Comparison of ENCODE assay signal across 9 cellular contexts in genomic region chr1:39973503-39974135, GRCh38. TPM values are rescaled to one million over a fixed set of nuclear protein-coding genes. Genes with fewer than 3 reads are reported as not detected.
A peak's percentile ranks its signal among the peaks of the same experiment; 100 is the strongest.
DNase-seq lines count a peak whose midpoint lies in the region; ATAC-seq and TF ChIP-seq lines count a peak whose summit lies in the region.
"Had no signal": no experiment of that assay in that cellular context is flagged by ENCODE, and none has a peak within 500 bp of the region (broad histone marks: within the 10 kb centered on the region; RNA-seq: fewer than 3 reads in every experiment).

No MANE protein-coding gene starts in this region.

- BruUV-seq in Calu3 (replicated peaks; lab: Mats Ljungman, UMichigan) (no TSS peak), PC-3 (replicated peaks; lab: Mats Ljungman, UMichigan) (no TSS peak)

- peak overlapping the region; percentile 45; the same call in 1 of the 2 replicates for H3K4me3 ChIP-seq in PC-3 (ENCODE audit: low read length)
- H3K4me3 ChIP-seq in fibroblast of lung (replicated peaks in 1 of 4; ENCODE audit: control extremely low read depth in 1 of 4, insufficient read depth in 1 of 4, low read depth in 3 of 4, low read length in 4 of 4), result no peak overlapping the region
- H3K4me3 ChIP-seq in neural cell (ENCODE audit: low read length), result no peak overlapping the region

- H3K27ac Mint-ChIP-seq in Calu3 (ENCODE audit: unreplicated experiment), result no peak overlapping the region
- H3K27ac Mint-ChIP-seq in activated T-cell treated with anti-CD3 and anti-CD28 coated beads, Interleukin-2, amount 50 U/mL, for 24 hours, result no peak overlapping the region
- peak overlapping the region in 1 of 2 donors; percentile 4 for H3K27ac Mint-ChIP-seq in stimulated activated naive CD8-positive, alpha-beta T cell treated with anti-CD3 and anti-CD28 coated beads, Interleukin-15, amount 100 ng/mL, for 72 hours
- H3K27ac Mint-ChIP-seq: T-helper 1 cell treated with Interleukin-12 subunit alpha and Interleukin-12 subunit beta and Interleukin-4 antibody, amounts not matched to agents 30 μg/mL and 1 μg/mL, for 36 hours had no signal

- H3K27me3 ChIP-seq in PC-3 (ENCODE audit: low read length), result no peaks in the 10 kb centered on the region
- no peaks in the 10 kb centered on the region for H3K27me3 ChIP-seq in fibroblast of lung (ENCODE audit: control insufficient read depth, insufficient read depth, low read length)
- H3K27me3 ChIP-seq in neural cell (ENCODE audit: insufficient read depth, low read depth, low read length), result no peaks in the 10 kb centered on the region

- ATAC-seq in PC-3, result peak; percentile 86
- peak; percentile 84 for ATAC-seq in stimulated activated naive CD8-positive, alpha-beta T cell treated with anti-CD3 and anti-CD28 coated beads, Interleukin-15, amount 100 ng/mL, for 72 hours
- ATAC-seq in GM21786 (IDR thresholded peaks at IDR 0.05; ENCODE audit: unreplicated experiment), result no peak

- no peaks in the 10 kb centered on the region for H4K20me1 ChIP-seq in PC-3 (ENCODE audit: low read length)
- H4K20me1 ChIP-seq in fibroblast of lung (ENCODE audit: control insufficient read depth, extremely low read depth, insufficient read depth, low read length), result no peaks in the 10 kb centered on the region
- H4K20me1 ChIP-seq in neural cell (ENCODE audit: insufficient read depth), result no peaks in the 10 kb centered on the region

- H3K4me1 ChIP-seq in PC-3 (ENCODE audit: insufficient read depth, low read length) (no peaks in the 10 kb centered on the region), fibroblast of lung (ENCODE audit: control insufficient read depth, extremely low read depth, insufficient read depth, low read length) (no peaks in the 10 kb centered on the region)

- H3K79me2 ChIP-seq in PC-3 (ENCODE audit: low read length), result no peaks in the 10 kb centered on the region
- H3K79me2 ChIP-seq in fibroblast of lung (ENCODE audit: control insufficient read depth, insufficient read depth, low read length), result no peaks in the 10 kb centered on the region
- no peaks in the 10 kb centered on the region for H3K79me2 ChIP-seq in neural cell (replicated peaks; ENCODE audit: insufficient read depth, low read length)

- H3K36me3 Mint-ChIP-seq in Calu3 (ENCODE audit: insufficient read depth, unreplicated experiment), result no peaks in the 10 kb centered on the region
- peaks cover 28% of the 10 kb centered on the region for H3K36me3 Mint-ChIP-seq in activated T-cell treated with anti-CD3 and anti-CD28 coated beads, Interleukin-2, amount 50 U/mL, for 24 hours (ENCODE audit: low read depth)

- peaks cover 6% of the 10 kb centered on the region for H3K4me1 Mint-ChIP-seq in Calu3 (ENCODE audit: low read depth, unreplicated experiment)
- peaks cover 5% of the 10 kb centered on the region for H3K4me1 Mint-ChIP-seq in activated T-cell treated with anti-CD3 and anti-CD28 coated beads, Interleukin-2, amount 50 U/mL, for 24 hours (ENCODE audit: low read depth)
- peaks cover 6% of the 10 kb centered on the region for H3K4me1 Mint-ChIP-seq in stimulated activated naive CD8-positive, alpha-beta T cell treated with anti-CD3 and anti-CD28 coated beads, Interleukin-15, amount 100 ng/mL, for 72 hours

- TF ChIP-seq EP300 in Ishikawa (IDR thresholded peaks at IDR 0.05; ENCODE audit: borderline replicate concordance), result no peak
- no peak for TF ChIP-seq EP300 in neural cell (conservative IDR thresholded peaks at IDR 0.05; ENCODE audit: poor library complexity, severe bottlenecking)

- H3K9ac ChIP-seq in PC-3 (ENCODE audit: low read length) (no peak overlapping the region), fibroblast of lung (ENCODE audit: insufficient read depth, low read length) (no peak overlapping the region), neural cell (ENCODE audit: low read length) (no peak overlapping the region)

- peak overlapping the region; percentile 65 for H3K4me2 ChIP-seq in PC-3 (ENCODE audit: low read length)
- peak overlapping the region; percentile 2 for H3K4me2 ChIP-seq in fibroblast of lung (ENCODE audit: extremely low read depth, insufficient read depth, low read length)
- no peak overlapping the region for H3K4me2 ChIP-seq in neural cell (ENCODE audit: low read length)

- no peaks in the 10 kb centered on the region; the same call in 1 of the 2 replicates for H3K36me3 ChIP-seq in PC-3 (ENCODE audit: low read depth, low read length)
- H3K36me3 ChIP-seq in fibroblast of lung (ENCODE audit: control insufficient read depth, insufficient read depth, low read length), result peaks cover 2% of the 10 kb centered on the region
- no peaks in the 10 kb centered on the region for H3K36me3 ChIP-seq in neural cell (ENCODE audit: insufficient read depth, low read length)

- H3K27ac ChIP-seq in PC-3 (ENCODE audit: low read length) (no peak overlapping the region), fibroblast of lung (ENCODE audit: insufficient read depth, low read length) (no peak overlapping the region), neural cell (ENCODE audit: low read length) (no peak overlapping the region)

- TF ChIP-seq RAD21 in Ishikawa (IDR thresholded peaks at IDR 0.05; ENCODE audit: low read depth), result peak; percentile 100
- peak; percentile 99 for TF ChIP-seq RAD21 in neural cell (conservative IDR thresholded peaks at IDR 0.05)

- CTCF ChIA-PET in Calu3 (lab: Charles Lee), result interaction anchor here (0.7 to 5.0 kb wide), 4 partner anchors 54 to 156 kb away, joined by 3 to 46 read pairs (median 6); no protein-coding TSS in a partner anchor
- CTCF ChIA-PET in PC-3 (lab: Charles Lee), result interaction anchor here (0.9 kb wide), 1 partner anchor 54 kb away, joined by 8 read pairs; no protein-coding TSS in a partner anchor

- intact Hi-C loops in Calu3 (cut with micrococcal nuclease; ENCODE audit: unreplicated experiment), result loop anchor here (1.0 kb wide), 2 partner anchors 54 to 156 kb away; no protein-coding TSS in a partner anchor
- intact Hi-C loops in PC-3 (cut with micrococcal nuclease), result loop anchor here (1.0 kb wide), 3 partner anchors 54 to 157 kb away; no protein-coding TSS in a partner anchor

- H2AFZ ChIP-seq in PC-3 (ENCODE audit: low read length), result peak overlapping the region; percentile 54
- no peak overlapping the region for H2AFZ ChIP-seq in fibroblast of lung (ENCODE audit: low read length)
- no peak overlapping the region for H2AFZ ChIP-seq in neural cell (ENCODE audit: low read depth, low read length)

- H3K9me3 ChIP-seq in PC-3 (ENCODE audit: low read length) (no peaks in the 10 kb centered on the region), fibroblast of lung (ENCODE audit: control insufficient read depth, insufficient read depth, low read depth, low read length) (no peaks in the 10 kb centered on the region), neural cell (ENCODE audit: low read length) (no peaks in the 10 kb centered on the region)

- TF ChIP-seq CTCF in Calu3 (IDR thresholded peaks at IDR 0.05; ENCODE audit: unreplicated experiment) (peak; percentile 94), PC-3 (conservative IDR thresholded peaks at IDR 0.05; ENCODE audit: low read depth, low read length) (peak; percentile 98), fibroblast of lung (conservative IDR thresholded peaks at IDR 0.05 in 1 of 2, IDR thresholded peaks at IDR 0.05 in 1 of 2; ENCODE audit: low read depth in 1 of 2, low read length in 2 of 2) (peak; percentile 96 to 98), neural cell (IDR thresholded peaks at IDR 0.05; ENCODE audit: poor library complexity, severe bottlenecking) (peak; percentile 98)

- POLR2A ChIA-PET in PC-3 (lab: Charles Lee; ENCODE audit: unreplicated experiment), result no interaction called here

- no peak overlapping the region for H3K4me3 Mint-ChIP-seq in Calu3 (ENCODE audit: low read depth, unreplicated experiment)
- H3K4me3 Mint-ChIP-seq in activated T-cell treated with anti-CD3 and anti-CD28 coated beads, Interleukin-2, amount 50 U/mL, for 24 hours, result no peak overlapping the region
- H3K4me3 Mint-ChIP-seq in stimulated activated naive CD8-positive, alpha-beta T cell treated with anti-CD3 and anti-CD28 coated beads, Interleukin-15, amount 100 ng/mL, for 72 hours, result no peak overlapping the region
- H3K4me3 Mint-ChIP-seq: T-helper 1 cell treated with Interleukin-12 subunit alpha and Interleukin-12 subunit beta and Interleukin-4 antibody, amounts not matched to agents 30 μg/mL and 1 μg/mL, for 36 hours had no signal

- H3K9me3 Mint-ChIP-seq in Calu3 (ENCODE audit: low read depth, unreplicated experiment), result no peaks in the 10 kb centered on the region
- H3K9me3 Mint-ChIP-seq in activated T-cell treated with anti-CD3 and anti-CD28 coated beads, Interleukin-2, amount 50 U/mL, for 24 hours, result no peaks in the 10 kb centered on the region
- no peaks in the 10 kb centered on the region for H3K9me3 Mint-ChIP-seq in stimulated activated naive CD8-positive, alpha-beta T cell treated with anti-CD3 and anti-CD28 coated beads, Interleukin-15, amount 100 ng/mL, for 72 hours
- H3K9me3 Mint-ChIP-seq: T-helper 1 cell treated with Interleukin-12 subunit alpha and Interleukin-12 subunit beta and Interleukin-4 antibody, amounts not matched to agents 30 μg/mL and 1 μg/mL, for 36 hours had no signal

- peaks cover 20% of the 10 kb centered on the region for H3K27me3 Mint-ChIP-seq in Calu3 (ENCODE audit: unreplicated experiment)
- H3K27me3 Mint-ChIP-seq in activated T-cell treated with anti-CD3 and anti-CD28 coated beads, Interleukin-2, amount 50 U/mL, for 24 hours, result no peaks in the 10 kb centered on the region
- no peaks in the 10 kb centered on the region for H3K27me3 Mint-ChIP-seq in stimulated activated naive CD8-positive, alpha-beta T cell treated with anti-CD3 and anti-CD28 coated beads, Interleukin-15, amount 100 ng/mL, for 72 hours

- DNase-seq in Calu3 (peak; percentile 77), PC-3 (peak; percentile 78), fibroblast of lung (ENCODE audit: low read depth in 2 of 2) (peak; percentile 38 to 68)
- DNase-seq in activated T-cell treated with anti-CD3 and anti-CD28 coated beads, Interleukin-2, amount 50 U/mL, for 24 hours, result peak; percentile 80
- DNase-seq in stimulated activated naive CD8-positive, alpha-beta T cell treated with anti-CD3 and anti-CD28 coated beads, Interleukin-15, amount 100 ng/mL, for 72 hours, result peak; percentile 62 to 71

- H3K9me2 ChIP-seq in PC-3 (replicated peaks; ENCODE audit: low read length) (no peaks in the 10 kb centered on the region), neural cell (ENCODE audit: insufficient read depth, low read length) (no peaks in the 10 kb centered on the region)

- H3F3A ChIP-seq in PC-3 (ENCODE audit: low read length, unreplicated experiment) (no peaks in the 10 kb centered on the region), neural cell (ENCODE audit: insufficient read depth, low read length, poor library complexity, severe bottlenecking) (no peaks in the 10 kb centered on the region)

TF ChIP-seq in neural cell, 6 proteins besides CTCF, POLR2A, EP300 and RAD21:
- no peak for TF ChIP-seq MXI1 (conservative IDR thresholded peaks at IDR 0.05; ENCODE audit: poor library complexity, severe bottlenecking)
- TF ChIP-seq SMC3 (conservative IDR thresholded peaks at IDR 0.05; ENCODE audit: poor library complexity), result peak; percentile 100
- TF ChIP-seq POLR2AphosphoS5 (IDR thresholded peaks at IDR 0.05), result no peak

RNA-seq across cellular contexts. Expression of gene MFSD2A, which starts 18.7 kb away (rescaled TPM):
- 3.9 and 4.9 TPM in 2 replicates for total RNA-seq in Calu3 (2022)
- 8.6 and 12.1 TPM in 2 replicates for total RNA-seq in PC-3 (2014; rRNA removed)
- total RNA-seq in fibroblast of lung, result 1.0 and 1.2 TPM in 2 replicates
- polyA plus RNA-seq in fibroblast of lung, result 0.90 and 4.5 TPM in 2 replicates
- 0.89 and 3.9 TPM in 2 replicates for polyA plus RNA-seq in fibroblast of lung (2012)
- 11.5 and 11.6 TPM in 2 replicates for polyA minus RNA-seq in fibroblast of lung (ENCODE audit: low replicate concordance)
- polyA plus RNA-seq in neural cell, result 7.0 and 7.8 TPM in 2 replicates
- 5.1 and 7.3 TPM in 2 replicates for polyA minus RNA-seq in neural cell
